1 cellular context compared by ENCODE assay signal in genomic region chr1:55172272-55172671, GRCh38.
A peak's percentile ranks its signal among the peaks of the same experiment; 100 is the strongest.
TF ChIP-seq lines count a peak whose summit lies in the region.

No MANE protein-coding gene starts in this region.

TF ChIP-seq in A549, 52 proteins besides CTCF, POLR2A, EP300 and RAD21 (continued from another document):
- TF ChIP-seq REST (IDR thresholded peaks at IDR 0.05), result peak; percentile 41; the same call in 1 of the 2 replicates
- no peak for TF ChIP-seq TP53 (CRISPR knock-in tag; IDR thresholded peaks at IDR 0.05)
- TF ChIP-seq, protein P1, sequence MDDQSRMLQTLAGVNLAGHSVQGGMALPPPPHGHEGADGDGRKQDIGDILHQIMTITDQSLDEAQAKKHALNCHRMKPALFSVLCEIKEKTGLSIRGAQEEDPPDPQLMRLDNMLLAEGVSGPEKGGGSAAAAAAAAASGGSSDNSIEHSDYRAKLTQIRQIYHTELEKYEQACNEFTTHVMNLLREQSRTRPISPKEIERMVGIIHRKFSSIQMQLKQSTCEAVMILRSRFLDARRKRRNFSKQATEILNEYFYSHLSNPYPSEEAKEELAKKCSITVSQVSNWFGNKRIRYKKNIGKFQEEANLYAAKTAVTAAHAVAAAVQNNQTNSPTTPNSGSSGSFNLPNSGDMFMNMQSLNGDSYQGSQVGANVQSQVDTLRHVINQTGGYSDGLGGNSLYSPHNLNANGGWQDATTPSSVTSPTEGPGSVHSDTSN (IDR thresholded peaks at IDR 0.05), result no peak
TF ChIP-seq in A549: peak in this region for 1.
